In the genomic region with DNA sequence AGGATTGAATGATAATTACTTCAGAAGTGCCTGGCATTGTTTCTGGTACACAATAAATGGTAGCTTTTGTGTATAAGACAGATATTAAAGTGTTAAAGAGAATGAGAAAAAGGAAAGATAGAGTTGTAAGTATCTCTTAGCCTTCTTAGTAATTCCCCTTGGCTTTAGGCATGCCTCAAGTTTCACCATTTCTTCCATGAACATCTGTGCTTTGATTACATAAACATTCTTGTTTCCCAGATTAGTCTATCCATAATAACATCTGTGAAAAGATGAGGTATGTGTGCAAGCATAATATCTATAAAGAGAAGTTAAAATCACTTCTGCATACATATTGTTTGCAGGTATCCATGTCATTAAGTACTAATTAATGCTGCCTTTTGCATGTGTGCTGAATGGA, we compare ENCODE assay signal across 14 cellular contexts.
DNase-seq lines count a peak whose midpoint lies in the region; ATAC-seq and TF ChIP-seq lines count a peak whose summit lies in the region.
"Had no signal": no experiment of that assay in that cellular context is flagged by ENCODE, and none has a peak within 500 bp of the region (broad histone marks: within the 10 kb centered on the region; RNA-seq: fewer than 3 reads in every experiment).

No MANE protein-coding gene starts in this region.

- H3K36me3 ChIP-seq in ACC112 (ENCODE audit: insufficient read depth, low read length), result no peaks in the 10 kb centered on the region

- no peaks in the 10 kb centered on the region for H3K27me3 ChIP-seq in ACC112 (ENCODE audit: insufficient read depth, low read length)

- peak overlapping the region; percentile 62 for H2AFZ ChIP-seq in ACC112 (ENCODE audit: low read length, unreplicated experiment)
- H2AFZ ChIP-seq: GM23338 had no signal

- no peaks in the 10 kb centered on the region for H3K4me1 ChIP-seq in ACC112 (ENCODE audit: control insufficient read depth, insufficient read depth, low read length, unreplicated experiment)
- H3K4me1 ChIP-seq: Caco-2 had no signal

- no peak for ATAC-seq in HG03095 (IDR thresholded peaks at IDR 0.05; ENCODE audit: unreplicated experiment)
- ATAC-seq: GM23338, HCT116 had no signal

- H3K4me3 ChIP-seq in ACC112 (ENCODE audit: low read depth, low read length), result peak overlapping the region; percentile 12; the same call in 1 of the 2 replicates
- no peak overlapping the region for H3K4me3 ChIP-seq in fibroblast of villous mesenchyme (ENCODE audit: low read depth, low read length)
- H3K4me3 ChIP-seq: GM23338 had no signal

- DNase-seq in amniotic epithelial cell (ENCODE audit: low read depth) (peak; percentile 3), fibroblast of villous mesenchyme (ENCODE audit: low read depth) (peak; percentile 52), NCI-H1436 (lab: John Stamatoyannopoulos, UW) (no peak), NCI-H2227 treated with DMSO at 0.1 percent for 48 hours (lab: John Stamatoyannopoulos, UW) (no peak), 8988T (no peak)
- DNase-seq: AML-193; Caco-2; CD4-positive, alpha-beta T cell; HFFc6 had no signal

- no peaks in the 10 kb centered on the region for H3K79me2 ChIP-seq in ACC112 (ENCODE audit: control insufficient read depth, insufficient read depth, low read length, unreplicated experiment)

- no peak for TF ChIP-seq CTCF in fibroblast of villous mesenchyme (IDR thresholded peaks at IDR 0.05; ENCODE audit: insufficient read depth, low read depth, low read length)

- no peak overlapping the region for H3K27ac ChIP-seq in ACC112 (ENCODE audit: low read depth, low read length)
- H3K27ac ChIP-seq: C4-2B had no signal

Comparison
In these comparisons a context has a peak if more than half of its experiments do, and no peak if none do; other contexts are left out.
1. DNase-seq: peak in amniotic epithelial cell (single experiment) and fibroblast of villous mesenchyme (single experiment); none in NCI-H1436 (single experiment), NCI-H2227 treated with DMSO at 0.1 percent for 48 hours (single experiment) and 8988T (single experiment).